Comparison of ENCODE assay signal across 1 cellular context in the genomic region with DNA sequence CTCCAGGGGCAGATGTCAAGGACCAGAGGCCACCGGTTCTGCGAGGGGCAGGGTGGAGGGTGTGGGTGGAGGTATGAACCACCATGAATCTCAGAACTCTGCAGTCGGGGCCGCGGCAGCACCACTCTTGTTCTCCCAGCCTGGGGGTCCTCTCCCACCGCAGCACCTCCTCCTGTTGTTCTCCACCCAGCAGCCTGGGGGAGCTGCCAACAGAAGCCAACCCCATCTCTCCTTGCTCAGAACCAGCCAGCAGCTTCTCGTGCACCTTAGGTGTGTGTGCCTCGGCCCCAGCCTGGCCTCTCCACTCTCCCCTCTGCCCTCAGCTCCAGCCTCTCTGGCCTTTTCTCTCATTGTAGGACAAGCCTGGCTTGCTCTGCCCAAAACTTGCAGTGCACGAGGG.
TF ChIP-seq lines count a peak whose summit lies in the region.

No MANE protein-coding gene starts in this region.

TF ChIP-seq in K562, 482 proteins besides CTCF, POLR2A, EP300 and RAD21 (continued from another document):
- no peak for TF ChIP-seq SAFB2 (IDR thresholded peaks at IDR 0.05; ENCODE audit: borderline replicate concordance, low read depth, low read length, severe bottlenecking)
